12 cellular contexts compared by ENCODE assay signal in the genomic region with DNA sequence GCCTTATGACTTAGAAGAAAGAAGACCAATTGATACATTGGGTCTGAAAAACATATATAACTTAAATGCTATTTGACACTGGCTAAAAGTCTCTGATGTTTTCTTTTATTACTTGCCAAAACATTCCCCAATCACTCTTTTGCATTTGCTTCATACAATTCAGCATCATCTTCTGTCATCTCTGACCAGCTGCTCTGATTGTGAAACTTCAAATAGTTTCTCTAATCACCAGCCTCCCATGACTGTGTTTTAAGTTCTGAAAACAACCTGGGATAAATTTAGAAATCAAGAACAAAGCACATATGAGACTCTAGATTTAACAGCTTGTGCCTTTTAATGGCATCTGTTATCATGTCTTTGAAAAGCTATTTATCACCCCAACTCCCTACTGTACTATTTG.
DNase-seq lines count a peak whose midpoint lies in the region; ATAC-seq and TF ChIP-seq lines count a peak whose summit lies in the region.
"Had no signal": no experiment of that assay in that cellular context is flagged by ENCODE, and none has a peak within 500 bp of the region (broad histone marks: within the 10 kb centered on the region; RNA-seq: fewer than 3 reads in every experiment).

No MANE protein-coding gene starts in this region.

- H3K79me2 ChIP-seq in mammary epithelial cell (ENCODE audit: insufficient read depth, low read length): no peaks in the 10 kb centered on the region

- H3K9me3 ChIP-seq in IMR-90 (ENCODE audit: control insufficient read depth, insufficient read depth, low read length) (no peaks in the 10 kb centered on the region; the same call in 1 of the 2 replicates), mesenchymal stem cell (ENCODE audit: control insufficient read depth, low read length) (peaks cover 9% of the 10 kb centered on the region), mammary epithelial cell (replicated peaks; ENCODE audit: insufficient read depth, low read length) (no peaks in the 10 kb centered on the region)

- TF ChIP-seq POLR2A in IMR-90 (IDR thresholded peaks at IDR 0.05; ENCODE audit: low read depth, low read length): no peak

- H3K4ac ChIP-seq in IMR-90 (ENCODE audit: low read depth, low read length) (no peak overlapping the region), mesenchymal stem cell (ENCODE audit: low read depth in 1 of 2, low read length in 2 of 2) (no peak overlapping the region)

- CTCF ChIA-PET in IMR-90 (lab: Yijun Ruan, JAX): no interaction called here
- CTCF ChIA-PET in mammary epithelial cell (lab: Charles Lee; ENCODE audit: low non-redundant PET): no interaction called here

- ATAC-seq in GM18858 (IDR thresholded peaks at IDR 0.05; ENCODE audit: unreplicated experiment): peak; percentile 92
- peak; percentile 80 for ATAC-seq in IMR-90 (ENCODE audit: low read depth)
- ATAC-seq: T-helper 17 cell had no signal

- no peak overlapping the region for H3K56ac ChIP-seq in IMR-90 (ENCODE audit: extremely low read depth, insufficient read depth, low read length)

- H3K4me1 ChIP-seq in IMR-90 (ENCODE audit: control insufficient read depth, insufficient read depth, low read length) (peaks cover 7% of the 10 kb centered on the region), mesenchymal stem cell (ENCODE audit: control insufficient read depth, insufficient read depth, low read depth, low read length) (no peaks in the 10 kb centered on the region), mammary epithelial cell (ENCODE audit: insufficient read depth, low read length) (no peaks in the 10 kb centered on the region)

- BruUV-seq in IMR-90 (replicated peaks; lab: Mats Ljungman, UMichigan) (no TSS peak), mammary epithelial cell (replicated peaks; lab: Mats Ljungman, UMichigan) (no TSS peak)

- no peak for TF ChIP-seq CTCF in IMR-90 (conservative IDR thresholded peaks at IDR 0.05; ENCODE audit: low read depth, low read length)
- TF ChIP-seq CTCF in mammary epithelial cell (conservative IDR thresholded peaks at IDR 0.05 in 1 of 2, IDR thresholded peaks at IDR 0.05 in 1 of 2; ENCODE audit: extremely low read depth in 1 of 2, insufficient read depth in 1 of 2, low read depth in 1 of 2, low read length in 2 of 2): no peak

- intact Hi-C loops in IMR-90 (cut with micrococcal nuclease) (no loop called here), mammary epithelial cell (cut with micrococcal nuclease) (no loop called here)

- H2BK5ac ChIP-seq in IMR-90 (ENCODE audit: low read depth, low read length, poor library complexity, severe bottlenecking) (peak overlapping the region; percentile 94), mesenchymal stem cell (ENCODE audit: low read depth, low read length, poor library complexity, severe bottlenecking) (no peak overlapping the region)

- H3K36me3 ChIP-seq in IMR-90 (ENCODE audit: control insufficient read depth, insufficient read depth, low read length): no peaks in the 10 kb centered on the region
- H3K36me3 ChIP-seq in mesenchymal stem cell (ENCODE audit: control insufficient read depth in 1 of 2, insufficient read depth in 2 of 2, low read depth in 1 of 2, low read length in 2 of 2): no peaks in the 10 kb centered on the region
- H3K36me3 ChIP-seq in mammary epithelial cell (ENCODE audit: insufficient read depth, low read length): no peaks in the 10 kb centered on the region

- H2BK120ac ChIP-seq in IMR-90 (ENCODE audit: low read depth, low read length) (no peak overlapping the region), mesenchymal stem cell (ENCODE audit: low read depth, low read length) (no peak overlapping the region)

- H3K79me1 ChIP-seq in IMR-90 (ENCODE audit: low read depth in 1 of 2, low read length in 2 of 2) (no peaks in the 10 kb centered on the region), mesenchymal stem cell (replicated peaks; ENCODE audit: low read length, poor library complexity, severe bottlenecking) (no peaks in the 10 kb centered on the region)

- H4K5ac ChIP-seq in IMR-90 (ENCODE audit: low read depth, low read length): no peak overlapping the region

- H3K27ac ChIP-seq in IMR-90 (ENCODE audit: insufficient read depth, low read length) (peak overlapping the region; percentile 88; the same call in 1 of the 2 replicates), mesenchymal stem cell (ENCODE audit: low read length, poor library complexity, severe bottlenecking) (no peak overlapping the region), mammary epithelial cell (ENCODE audit: insufficient read depth, low read depth, low read length) (no peak overlapping the region)

- H2AK5ac ChIP-seq in IMR-90 (ENCODE audit: low read depth, low read length) (no peak overlapping the region), mesenchymal stem cell (ENCODE audit: low read length, severe bottlenecking) (no peak overlapping the region)

- no peaks in the 10 kb centered on the region for H3K9me1 ChIP-seq in IMR-90 (ENCODE audit: insufficient read depth, low read length)

- H2BK20ac ChIP-seq in IMR-90 (ENCODE audit: low read depth, low read length): no peak overlapping the region

- DNase-seq in HCEC 1CT (peak; percentile 1), IMR-90 (peak; percentile 87), mesenchymal stem cell (peak; percentile 70), iPS-NIHi11 (ENCODE audit: low spot score) (no peak), mammary epithelial cell (no peak), NK-92 (lab: John Stamatoyannopoulos, UW; ENCODE audit: unreplicated experiment) (no peak)
- DNase-seq in activated CD4-positive, alpha-beta T cell treated with anti-CD3 and anti-CD28 coated beads for 1 hour: no peak
- DNase-seq: activated naive CD4-positive, alpha-beta T cell treated with anti-CD3 and anti-CD28 coated beads, Interleukin-2, amount 50 U/mL, for 16 hours; DND-41; NCI-H2107; T-helper 17 cell had no signal

- in situ Hi-C loops in IMR-90 (cut with MboI; ENCODE audit: low sequenced_read_pairs) (no loop called here), mammary epithelial cell (cut with MboI; ENCODE audit: low sequenced_read_pairs in 2 of 2) (no loop called here)

- no peak overlapping the region for H3K9ac ChIP-seq in IMR-90 (ENCODE audit: low read depth, low read length)
- H3K9ac ChIP-seq in mesenchymal stem cell (ENCODE audit: low read length): peak overlapping the region; percentile 86
- H3K9ac ChIP-seq in mammary epithelial cell (ENCODE audit: insufficient read depth, low read length): no peak overlapping the region

- no peak overlapping the region for H2BK12ac ChIP-seq in mesenchymal stem cell (ENCODE audit: low read length in 2 of 2)

- H2BK15ac ChIP-seq in IMR-90 (ENCODE audit: low read depth, low read length): no peak overlapping the region; the same call in 2 of the 3 replicates
- H2BK15ac ChIP-seq in mesenchymal stem cell (ENCODE audit: low read depth, poor library complexity, severe bottlenecking): no peak overlapping the region

- H3K4me3 ChIP-seq in IMR-90 (ENCODE audit: insufficient read depth, low read depth, low read length): no peak overlapping the region
- H3K4me3 ChIP-seq in mesenchymal stem cell (ENCODE audit: insufficient read depth in 1 of 2, low read depth in 1 of 2, low read length in 2 of 2): no peak overlapping the region
- no peak overlapping the region for H3K4me3 ChIP-seq in mammary epithelial cell (replicated peaks in 1 of 3; ENCODE audit: insufficient read depth in 1 of 3, low read depth in 2 of 3, low read length in 3 of 3)

- H4K8ac ChIP-seq in IMR-90 (ENCODE audit: low read depth in 2 of 2, low read length in 2 of 2) (no peak overlapping the region), mesenchymal stem cell (ENCODE audit: low read length) (no peak overlapping the region)

- H3K27me3 ChIP-seq in IMR-90 (ENCODE audit: control insufficient read depth, insufficient read depth, low read length) (no peaks in the 10 kb centered on the region), mesenchymal stem cell (ENCODE audit: control insufficient read depth in 1 of 2, insufficient read depth in 1 of 2, low read length in 2 of 2) (no peaks in the 10 kb centered on the region), mammary epithelial cell (ENCODE audit: insufficient read depth, low read length) (peaks cover 2% of the 10 kb centered on the region)

- no peak overlapping the region for H2AK9ac ChIP-seq in IMR-90 (replicated peaks; ENCODE audit: low read depth, low read length, poor library complexity)

- POLR2A ChIA-PET in IMR-90 (lab: Charles Lee; ENCODE audit: unreplicated experiment): no interaction called here

- H3K4me2 ChIP-seq in IMR-90 (ENCODE audit: low read depth, low read length) (peak overlapping the region; percentile 46; the same call in 1 of the 2 replicates), mesenchymal stem cell (ENCODE audit: low read length, poor library complexity, severe bottlenecking) (no peak overlapping the region), mammary epithelial cell (ENCODE audit: insufficient read depth, low read depth, low read length) (no peak overlapping the region)

- H2AFZ ChIP-seq in IMR-90 (replicated peaks; ENCODE audit: low read length, poor library complexity) (no peak overlapping the region), mesenchymal stem cell (ENCODE audit: low read depth, low read length) (no peak overlapping the region), mammary epithelial cell (ENCODE audit: low read depth, low read length) (no peak overlapping the region)

- H3K14ac ChIP-seq in IMR-90 (replicated peaks; ENCODE audit: low read depth, low read length) (no peak overlapping the region), mesenchymal stem cell (ENCODE audit: low read length in 2 of 2) (no peak overlapping the region)

- H3K23ac ChIP-seq in IMR-90 (ENCODE audit: low read depth, low read length) (no peak overlapping the region), mesenchymal stem cell (ENCODE audit: low read length in 2 of 2) (no peak overlapping the region)

- dilution Hi-C loops in IMR-90 (cut with HindIII; ENCODE audit: low sequenced_read_pairs, unreplicated experiment) (no loop called here), mammary epithelial cell (cut with HindIII; ENCODE audit: low sequenced_read_pairs) (no loop called here)

- H4K20me1 ChIP-seq in IMR-90 (ENCODE audit: insufficient read depth, low read length): no peaks in the 10 kb centered on the region
- no peaks in the 10 kb centered on the region for H4K20me1 ChIP-seq in mammary epithelial cell (ENCODE audit: insufficient read depth, low read length)

- TF ChIP-seq RAD21 in IMR-90 (IDR thresholded peaks at IDR 0.05; ENCODE audit: low read length): no peak

- peak overlapping the region; percentile 34; the same call in 1 of the 2 replicates for H3K18ac ChIP-seq in IMR-90 (ENCODE audit: low read depth, low read length)
- no peak overlapping the region for H3K18ac ChIP-seq in mesenchymal stem cell (ENCODE audit: low read depth in 1 of 2, low read length in 2 of 2)

- H4K91ac ChIP-seq in IMR-90 (ENCODE audit: insufficient read depth, low read depth, low read length) (no peak overlapping the region), mesenchymal stem cell (ENCODE audit: low read length) (no peak overlapping the region)

TF ChIP-seq in IMR-90, 13 proteins besides CTCF, POLR2A, EP300 and RAD21:
- no peak for TF ChIP-seq MAZ (IDR thresholded peaks at IDR 0.05; ENCODE audit: borderline replicate concordance, low read depth, low read length)
- TF ChIP-seq CEBPB (IDR thresholded peaks at IDR 0.05; ENCODE audit: low read depth, low read length): peak; percentile 84

Comparison
In these comparisons a context has a peak if more than half of its experiments do, and no peak if none do; other contexts are left out.
1. DNase-seq: peak in HCEC 1CT (single experiment), IMR-90 (single experiment) and mesenchymal stem cell (single experiment); none in iPS-NIHi11 (single experiment), activated CD4-positive, alpha-beta T cell treated with anti-CD3 and anti-CD28 coated beads for 1 hour (single experiment), mammary epithelial cell (single experiment) and NK-92 (single experiment).